9 cellular contexts compared by ENCODE assay signal in the genomic region with DNA sequence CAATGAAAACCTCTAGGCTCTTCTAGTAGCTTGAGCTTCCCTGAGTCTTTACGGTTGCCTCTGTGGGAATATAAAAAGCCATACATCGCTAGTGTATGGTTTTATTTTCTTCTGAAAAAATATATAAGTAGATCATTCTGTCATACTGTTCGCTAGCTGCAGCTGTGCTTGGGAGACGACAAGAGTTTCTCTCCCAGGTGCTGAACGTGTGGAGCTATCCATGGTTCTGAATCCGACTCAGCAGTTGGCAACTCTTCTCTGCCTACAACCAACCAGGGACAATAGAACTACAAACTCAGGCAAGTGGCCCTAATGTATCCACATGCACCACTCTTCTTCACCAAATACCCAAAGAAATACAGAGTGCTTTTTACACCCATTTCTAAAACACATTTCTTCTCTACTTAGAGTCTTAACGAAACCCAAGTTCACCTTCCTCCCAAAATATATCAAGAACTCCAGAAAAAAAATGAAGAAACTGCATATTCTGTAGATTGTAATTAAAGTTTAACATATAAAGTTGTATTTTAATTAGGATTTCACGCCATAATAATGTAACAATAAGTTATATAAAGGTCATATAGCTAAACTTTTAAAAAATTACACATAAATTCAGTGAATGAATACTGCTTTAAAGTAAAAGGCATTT. TPM values are rescaled to one million over a fixed set of nuclear protein-coding genes. Genes with fewer than 3 reads are reported as not detected.
DNase-seq lines count a peak whose midpoint lies in the region; ATAC-seq and TF ChIP-seq lines count a peak whose summit lies in the region.
"Had no signal": no experiment of that assay in that cellular context is flagged by ENCODE, and none has a peak within 500 bp of the region (broad histone marks: within the 10 kb centered on the region; RNA-seq: fewer than 3 reads in every experiment).

No MANE protein-coding gene starts in this region.

- POLR2A ChIA-PET in activated CD4-positive, alpha-beta T cell treated with anti-CD3 and anti-CD28 coated beads, Interleukin-2, amount 10 ng/mL, durations not matched to agents 7 days and 5 days (lab: Charles Lee), result no interaction called here

- no peaks in the 10 kb centered on the region for H3K36me3 Mint-ChIP-seq in activated CD4-positive, alpha-beta T cell treated with anti-CD3 and anti-CD28 coated beads, Interleukin-2, amount 10 ng/mL, durations not matched to agents 7 days and 5 days (ENCODE audit: low read depth)
- H3K36me3 Mint-ChIP-seq in mesothelial cell of epicardium, result no peaks in the 10 kb centered on the region

- H3K27ac ChIP-seq in colonic mucosa (no peak overlapping the region), esophagus squamous epithelium (no peak overlapping the region)

- ATAC-seq in HG02759 (IDR thresholded peaks at IDR 0.05; ENCODE audit: unreplicated experiment), result peak; percentile 76

- H3K9ac ChIP-seq in NT2/D1 (ENCODE audit: insufficient read length, low read depth) (no peak overlapping the region), colonic mucosa (ENCODE audit: low read depth in 2 of 2, low read length in 2 of 2) (no peak overlapping the region)

- peak; percentile 62 for DNase-seq in activated CD4-positive, alpha-beta T cell treated with anti-CD3 and anti-CD28 coated beads, Interleukin-2, amount 10 ng/mL, durations not matched to agents 7 days and 5 days
- no peak for DNase-seq in activated CD4-positive, alpha-beta T cell treated with anti-CD3 and anti-CD28 coated beads, Interleukin-2, amount 50 U/mL, for 1 hour
- DNase-seq in NT2/D1 (ENCODE audit: low read depth, low spot score) (peak; percentile 91), colonic mucosa (peak; percentile 52), mesothelial cell of epicardium (ENCODE audit: low spot score in 2 of 2, unreplicated experiment in 2 of 2) (peak; percentile 49 to 81), germinal center (ENCODE audit: low spot score) (no peak), esophagus squamous epithelium (lab: John Stamatoyannopoulos, UW) (no peak)

- peaks cover 13% of the 10 kb centered on the region for H3K27me3 Mint-ChIP-seq in activated CD4-positive, alpha-beta T cell treated with anti-CD3 and anti-CD28 coated beads, Interleukin-2, amount 10 ng/mL, durations not matched to agents 7 days and 5 days
- H3K27me3 Mint-ChIP-seq in mesothelial cell of epicardium (ENCODE audit: low read depth), result peaks cover 48% of the 10 kb centered on the region

- peaks cover 43% of the 10 kb centered on the region for H3K27me3 ChIP-seq in NT2/D1 (ENCODE audit: insufficient read depth, insufficient read length)
- no peaks in the 10 kb centered on the region for H3K27me3 ChIP-seq in colonic mucosa
- peaks cover 0 to 39% (median 2%) of the 10 kb centered on the region in 4 donors for H3K27me3 ChIP-seq in esophagus squamous epithelium

- H3K9me3 Mint-ChIP-seq in activated CD4-positive, alpha-beta T cell treated with anti-CD3 and anti-CD28 coated beads, Interleukin-2, amount 10 ng/mL, durations not matched to agents 7 days and 5 days, result no peaks in the 10 kb centered on the region
- peaks cover 14% of the 10 kb centered on the region for H3K9me3 Mint-ChIP-seq in mesothelial cell of epicardium

- no peaks in the 10 kb centered on the region for H3K4me1 Mint-ChIP-seq in activated CD4-positive, alpha-beta T cell treated with anti-CD3 and anti-CD28 coated beads, Interleukin-2, amount 10 ng/mL, durations not matched to agents 7 days and 5 days
- peaks cover 25% of the 10 kb centered on the region for H3K4me1 Mint-ChIP-seq in mesothelial cell of epicardium

- intact Hi-C loops in colonic mucosa (cut with DNase I) (no loop called here), esophagus squamous epithelium (cut with DNase I) (no loop called here)

- H3K4me3 Mint-ChIP-seq in activated CD4-positive, alpha-beta T cell treated with anti-CD3 and anti-CD28 coated beads, Interleukin-2, amount 10 ng/mL, durations not matched to agents 7 days and 5 days, result no peak overlapping the region
- no peak overlapping the region for H3K4me3 Mint-ChIP-seq in mesothelial cell of epicardium

- CTCF ChIA-PET in activated CD4-positive, alpha-beta T cell treated with anti-CD3 and anti-CD28 coated beads, Interleukin-2, amount 10 ng/mL, durations not matched to agents 7 days and 5 days (lab: Charles Lee), result no interaction called here

- no peaks in the 10 kb centered on the region for H3K36me3 ChIP-seq in NT2/D1 (ENCODE audit: insufficient read depth, insufficient read length, low read length)
- H3K36me3 ChIP-seq in colonic mucosa, result no peaks in the 10 kb centered on the region
- no peaks in the 10 kb centered on the region for H3K36me3 ChIP-seq in esophagus squamous epithelium

- H3K27ac Mint-ChIP-seq in activated CD4-positive, alpha-beta T cell treated with anti-CD3 and anti-CD28 coated beads, Interleukin-2, amount 10 ng/mL, durations not matched to agents 7 days and 5 days, result no peak overlapping the region
- no peak overlapping the region for H3K27ac Mint-ChIP-seq in mesothelial cell of epicardium

- H3K9me3 ChIP-seq in NT2/D1 (ENCODE audit: insufficient read depth, low read length) (no peaks in the 10 kb centered on the region), colonic mucosa (no peaks in the 10 kb centered on the region), esophagus squamous epithelium (no peaks in the 10 kb centered on the region)

- H3K4me3 ChIP-seq in NT2/D1 (ENCODE audit: insufficient read length, low read depth) (no peak overlapping the region), colonic mucosa (no peak overlapping the region), esophagus squamous epithelium (no peak overlapping the region)
- H3K4me3 ChIP-seq: skin epidermis had no signal

- WGBS in esophagus squamous epithelium, 2 donors, result 4 to 14% methylated on average over 8 of the region's 8 CpGs

- TF ChIP-seq CTCF in colonic mucosa (IDR thresholded peaks at IDR 0.05) (no peak), mesothelial cell of epicardium (IDR thresholded peaks at IDR 0.05; ENCODE audit: unreplicated experiment) (no peak), esophagus squamous epithelium (IDR thresholded peaks at IDR 0.05) (no peak)

- TF ChIP-seq POLR2A in esophagus squamous epithelium (IDR thresholded peaks at IDR 0.05), result no peak

- H3K4me1 ChIP-seq in NT2/D1 (ENCODE audit: insufficient read depth, insufficient read length) (peaks cover 3% of the 10 kb centered on the region), colonic mucosa (no peaks in the 10 kb centered on the region), esophagus squamous epithelium (peaks cover 0 to 18% (median 6%) of the 10 kb centered on the region in 3 donors)

RNA-seq across cellular contexts. Expression of gene KCNH7, which starts 2.2 kb away (rescaled TPM):
- not detected for total RNA-seq in activated CD4-positive, alpha-beta T cell treated with anti-CD3 and anti-CD28 coated beads, Interleukin-2, amount 10 ng/mL, durations not matched to agents 7 days and 5 days
- total RNA-seq in colonic mucosa, result not detected
- 0.91 to 1.0 TPM (median 0.97 TPM) in 3 replicates for total RNA-seq in mesothelial cell of epicardium
- total RNA-seq in esophagus squamous epithelium, result not detected

Comparison
In these comparisons a context has a peak if more than half of its experiments do, and no peak if none do; other contexts are left out.
1. DNase-seq: peak in activated CD4-positive, alpha-beta T cell treated with anti-CD3 and anti-CD28 coated beads, Interleukin-2, amount 10 ng/mL, durations not matched to agents 7 days and 5 days (single experiment), NT2/D1 (single experiment), colonic mucosa (single experiment) and mesothelial cell of epicardium (2 of 2); none in activated CD4-positive, alpha-beta T cell treated with anti-CD3 and anti-CD28 coated beads, Interleukin-2, amount 50 U/mL, for 1 hour (single experiment), germinal center (single experiment) and esophagus squamous epithelium (single experiment).